Comparison of ENCODE assay signal across 2 cellular contexts in the genomic region with DNA sequence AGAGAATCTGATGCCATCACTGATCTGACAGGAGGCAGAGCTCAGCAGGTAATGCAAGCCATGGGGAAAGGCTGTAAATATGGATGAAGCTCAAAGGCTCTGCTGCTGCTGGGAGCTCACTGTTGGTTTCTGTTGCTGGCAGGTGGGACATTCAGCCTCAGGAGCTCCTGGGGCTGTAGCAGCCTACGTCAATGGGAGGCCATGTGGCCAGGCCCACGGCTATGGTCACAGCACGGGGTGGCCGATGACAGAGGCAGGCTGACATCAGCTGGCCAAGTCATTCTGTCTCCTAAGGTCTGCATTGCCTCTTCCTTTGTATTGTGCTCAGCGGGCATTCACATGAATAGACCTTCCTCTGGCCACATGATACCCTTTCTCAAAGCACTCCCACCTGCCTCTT.
TF ChIP-seq lines count a peak whose summit lies in the region.

No MANE protein-coding gene starts in this region.

TF ChIP-seq in GM23338, 12 proteins besides CTCF, POLR2A, EP300 and RAD21 (continues in another document):
- TF ChIP-seq EZH2phosphoT487 (IDR thresholded peaks at IDR 0.05; ENCODE audit: unreplicated experiment): no peak
- no peak for TF ChIP-seq NANOG (IDR thresholded peaks at IDR 0.05; ENCODE audit: borderline replicate concordance)
- TF ChIP-seq ZNF331 (CRISPR knock-in tag; IDR thresholded peaks at IDR 0.05; ENCODE audit: low read depth): no peak
- TF ChIP-seq POLR2AphosphoS5 (IDR thresholded peaks at IDR 0.05; ENCODE audit: low read depth): no peak
- TF ChIP-seq, protein P1, sequence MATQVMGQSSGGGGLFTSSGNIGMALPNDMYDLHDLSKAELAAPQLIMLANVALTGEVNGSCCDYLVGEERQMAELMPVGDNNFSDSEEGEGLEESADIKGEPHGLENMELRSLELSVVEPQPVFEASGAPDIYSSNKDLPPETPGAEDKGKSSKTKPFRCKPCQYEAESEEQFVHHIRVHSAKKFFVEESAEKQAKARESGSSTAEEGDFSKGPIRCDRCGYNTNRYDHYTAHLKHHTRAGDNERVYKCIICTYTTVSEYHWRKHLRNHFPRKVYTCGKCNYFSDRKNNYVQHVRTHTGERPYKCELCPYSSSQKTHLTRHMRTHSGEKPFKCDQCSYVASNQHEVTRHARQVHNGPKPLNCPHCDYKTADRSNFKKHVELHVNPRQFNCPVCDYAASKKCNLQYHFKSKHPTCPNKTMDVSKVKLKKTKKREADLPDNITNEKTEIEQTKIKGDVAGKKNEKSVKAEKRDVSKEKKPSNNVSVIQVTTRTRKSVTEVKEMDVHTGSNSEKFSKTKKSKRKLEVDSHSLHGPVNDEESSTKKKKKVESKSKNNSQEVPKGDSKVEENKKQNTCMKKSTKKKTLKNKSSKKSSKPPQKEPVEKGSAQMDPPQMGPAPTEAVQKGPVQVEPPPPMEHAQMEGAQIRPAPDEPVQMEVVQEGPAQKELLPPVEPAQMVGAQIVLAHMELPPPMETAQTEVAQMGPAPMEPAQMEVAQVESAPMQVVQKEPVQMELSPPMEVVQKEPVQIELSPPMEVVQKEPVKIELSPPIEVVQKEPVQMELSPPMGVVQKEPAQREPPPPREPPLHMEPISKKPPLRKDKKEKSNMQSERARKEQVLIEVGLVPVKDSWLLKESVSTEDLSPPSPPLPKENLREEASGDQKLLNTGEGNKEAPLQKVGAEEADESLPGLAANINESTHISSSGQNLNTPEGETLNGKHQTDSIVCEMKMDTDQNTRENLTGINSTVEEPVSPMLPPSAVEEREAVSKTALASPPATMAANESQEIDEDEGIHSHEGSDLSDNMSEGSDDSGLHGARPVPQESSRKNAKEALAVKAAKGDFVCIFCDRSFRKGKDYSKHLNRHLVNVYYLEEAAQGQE (IDR thresholded peaks at IDR 0.05; ENCODE audit: unreplicated experiment): no peak
- no peak for TF ChIP-seq STAT1 (IDR thresholded peaks at IDR 0.05; ENCODE audit: unreplicated experiment)
- TF ChIP-seq CREB1 (CRISPR knock-in tag; IDR thresholded peaks at IDR 0.05; ENCODE audit: low read depth): no peak
- TF ChIP-seq, protein P2, sequence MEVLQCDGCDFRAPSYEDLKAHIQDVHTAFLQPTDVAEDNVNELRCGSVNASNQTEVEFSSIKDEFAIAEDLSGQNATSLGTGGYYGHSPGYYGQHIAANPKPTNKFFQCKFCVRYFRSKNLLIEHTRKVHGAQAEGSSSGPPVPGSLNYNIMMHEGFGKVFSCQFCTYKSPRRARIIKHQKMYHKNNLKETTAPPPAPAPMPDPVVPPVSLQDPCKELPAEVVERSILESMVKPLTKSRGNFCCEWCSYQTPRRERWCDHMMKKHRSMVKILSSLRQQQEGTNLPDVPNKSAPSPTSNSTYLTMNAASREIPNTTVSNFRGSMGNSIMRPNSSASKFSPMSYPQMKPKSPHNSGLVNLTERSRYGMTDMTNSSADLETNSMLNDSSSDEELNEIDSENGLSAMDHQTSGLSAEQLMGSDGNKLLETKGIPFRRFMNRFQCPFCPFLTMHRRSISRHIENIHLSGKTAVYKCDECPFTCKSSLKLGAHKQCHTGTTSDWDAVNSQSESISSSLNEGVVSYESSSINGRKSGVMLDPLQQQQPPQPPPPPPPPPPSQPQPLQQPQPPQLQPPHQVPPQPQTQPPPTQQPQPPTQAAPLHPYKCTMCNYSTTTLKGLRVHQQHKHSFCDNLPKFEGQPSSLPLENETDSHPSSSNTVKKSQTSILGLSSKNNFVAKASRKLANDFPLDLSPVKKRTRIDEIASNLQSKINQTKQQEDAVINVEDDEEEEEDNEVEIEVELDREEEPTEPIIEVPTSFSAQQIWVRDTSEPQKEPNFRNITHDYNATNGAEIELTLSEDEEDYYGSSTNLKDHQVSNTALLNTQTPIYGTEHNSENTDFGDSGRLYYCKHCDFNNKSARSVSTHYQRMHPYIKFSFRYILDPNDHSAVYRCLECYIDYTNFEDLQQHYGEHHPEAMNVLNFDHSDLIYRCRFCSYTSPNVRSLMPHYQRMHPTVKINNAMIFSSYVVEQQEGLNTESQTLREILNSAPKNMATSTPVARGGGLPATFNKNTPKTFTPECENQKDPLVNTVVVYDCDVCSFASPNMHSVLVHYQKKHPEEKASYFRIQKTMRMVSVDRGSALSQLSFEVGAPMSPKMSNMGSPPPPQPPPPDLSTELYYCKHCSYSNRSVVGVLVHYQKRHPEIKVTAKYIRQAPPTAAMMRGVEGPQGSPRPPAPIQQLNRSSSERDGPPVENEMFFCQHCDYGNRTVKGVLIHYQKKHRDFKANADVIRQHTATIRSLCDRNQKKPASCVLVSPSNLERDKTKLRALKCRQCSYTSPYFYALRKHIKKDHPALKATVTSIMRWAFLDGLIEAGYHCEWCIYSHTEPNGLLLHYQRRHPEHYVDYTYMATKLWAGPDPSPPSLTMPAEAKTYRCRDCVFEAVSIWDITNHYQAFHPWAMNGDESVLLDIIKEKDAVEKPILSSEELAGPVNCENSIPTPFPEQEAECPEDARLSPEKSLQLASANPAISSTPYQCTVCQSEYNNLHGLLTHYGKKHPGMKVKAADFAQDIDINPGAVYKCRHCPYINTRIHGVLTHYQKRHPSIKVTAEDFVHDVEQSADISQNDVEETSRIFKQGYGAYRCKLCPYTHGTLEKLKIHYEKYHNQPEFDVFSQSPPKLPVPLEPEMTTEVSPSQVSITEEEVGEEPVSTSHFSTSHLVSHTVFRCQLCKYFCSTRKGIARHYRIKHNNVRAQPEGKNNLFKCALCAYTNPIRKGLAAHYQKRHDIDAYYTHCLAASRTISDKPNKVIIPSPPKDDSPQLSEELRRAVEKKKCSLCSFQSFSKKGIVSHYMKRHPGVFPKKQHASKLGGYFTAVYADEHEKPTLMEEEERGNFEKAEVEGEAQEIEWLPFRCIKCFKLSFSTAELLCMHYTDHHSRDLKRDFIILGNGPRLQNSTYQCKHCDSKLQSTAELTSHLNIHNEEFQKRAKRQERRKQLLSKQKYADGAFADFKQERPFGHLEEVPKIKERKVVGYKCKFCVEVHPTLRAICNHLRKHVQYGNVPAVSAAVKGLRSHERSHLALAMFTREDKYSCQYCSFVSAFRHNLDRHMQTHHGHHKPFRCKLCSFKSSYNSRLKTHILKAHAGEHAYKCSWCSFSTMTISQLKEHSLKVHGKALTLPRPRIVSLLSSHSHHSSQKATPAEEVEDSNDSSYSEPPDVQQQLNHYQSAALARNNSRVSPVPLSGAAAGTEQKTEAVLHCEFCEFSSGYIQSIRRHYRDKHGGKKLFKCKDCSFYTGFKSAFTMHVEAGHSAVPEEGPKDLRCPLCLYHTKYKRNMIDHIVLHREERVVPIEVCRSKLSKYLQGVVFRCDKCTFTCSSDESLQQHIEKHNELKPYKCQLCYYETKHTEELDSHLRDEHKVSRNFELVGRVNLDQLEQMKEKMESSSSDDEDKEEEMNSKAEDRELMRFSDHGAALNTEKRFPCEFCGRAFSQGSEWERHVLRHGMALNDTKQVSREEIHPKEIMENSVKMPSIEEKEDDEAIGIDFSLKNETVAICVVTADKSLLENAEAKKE (CRISPR knock-in tag; IDR thresholded peaks at IDR 0.05): no peak
- no peak for TF ChIP-seq ZNF114 (CRISPR knock-in tag; IDR thresholded peaks at IDR 0.05)
- no peak for TF ChIP-seq JUNB (IDR thresholded peaks at IDR 0.05; ENCODE audit: unreplicated experiment)
- no peak for TF ChIP-seq EZH2 (IDR thresholded peaks at IDR 0.05; ENCODE audit: low read depth, unreplicated experiment)

TF ChIP-seq in SK-N-SH, 30 proteins besides CTCF, POLR2A, EP300 and RAD21:
- TF ChIP-seq TCF12 (IDR thresholded peaks at IDR 0.05) (no peak), MEF2A (IDR thresholded peaks at IDR 0.05; ENCODE audit: borderline replicate concordance, low read depth) (no peak), NFIC (IDR thresholded peaks at IDR 0.05; ENCODE audit: borderline replicate concordance) (no peak), NRF1 (IDR thresholded peaks at IDR 0.05; ENCODE audit: low read depth, low read length) (no peak), RXRA (IDR thresholded peaks at IDR 0.05; ENCODE audit: borderline replicate concordance, low read depth) (no peak), GATA2 (CRISPR knock-in tag; IDR thresholded peaks at IDR 0.05) (no peak), FOSL2 (IDR thresholded peaks at IDR 0.05; ENCODE audit: borderline replicate concordance, low read depth) (no peak), MXI1 (IDR thresholded peaks at IDR 0.05; ENCODE audit: low read depth, low read length) (no peak), FOXM1 (IDR thresholded peaks at IDR 0.05; ENCODE audit: low read depth) (no peak), GABPA (IDR thresholded peaks at IDR 0.05; ENCODE audit: low read depth) (no peak), JUND (IDR thresholded peaks at IDR 0.05) (no peak), RFX5 (IDR thresholded peaks at IDR 0.05; ENCODE audit: low read length) (no peak), TAF1 (IDR thresholded peaks at IDR 0.05; ENCODE audit: borderline replicate concordance, low read depth, low read length) (no peak), TEAD4 (IDR thresholded peaks at IDR 0.05; ENCODE audit: borderline replicate concordance, insufficient read depth) (no peak)
- TF ChIP-seq, protein P1 (IDR thresholded peaks at IDR 0.05; ENCODE audit: low read depth, low read length): no peak
- TF ChIP-seq, protein P3, sequence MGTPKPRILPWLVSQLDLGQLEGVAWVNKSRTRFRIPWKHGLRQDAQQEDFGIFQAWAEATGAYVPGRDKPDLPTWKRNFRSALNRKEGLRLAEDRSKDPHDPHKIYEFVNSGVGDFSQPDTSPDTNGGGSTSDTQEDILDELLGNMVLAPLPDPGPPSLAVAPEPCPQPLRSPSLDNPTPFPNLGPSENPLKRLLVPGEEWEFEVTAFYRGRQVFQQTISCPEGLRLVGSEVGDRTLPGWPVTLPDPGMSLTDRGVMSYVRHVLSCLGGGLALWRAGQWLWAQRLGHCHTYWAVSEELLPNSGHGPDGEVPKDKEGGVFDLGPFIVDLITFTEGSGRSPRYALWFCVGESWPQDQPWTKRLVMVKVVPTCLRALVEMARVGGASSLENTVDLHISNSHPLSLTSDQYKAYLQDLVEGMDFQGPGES (IDR thresholded peaks at IDR 0.05; ENCODE audit: low read depth, low read length): no peak
- TF ChIP-seq, protein P4, sequence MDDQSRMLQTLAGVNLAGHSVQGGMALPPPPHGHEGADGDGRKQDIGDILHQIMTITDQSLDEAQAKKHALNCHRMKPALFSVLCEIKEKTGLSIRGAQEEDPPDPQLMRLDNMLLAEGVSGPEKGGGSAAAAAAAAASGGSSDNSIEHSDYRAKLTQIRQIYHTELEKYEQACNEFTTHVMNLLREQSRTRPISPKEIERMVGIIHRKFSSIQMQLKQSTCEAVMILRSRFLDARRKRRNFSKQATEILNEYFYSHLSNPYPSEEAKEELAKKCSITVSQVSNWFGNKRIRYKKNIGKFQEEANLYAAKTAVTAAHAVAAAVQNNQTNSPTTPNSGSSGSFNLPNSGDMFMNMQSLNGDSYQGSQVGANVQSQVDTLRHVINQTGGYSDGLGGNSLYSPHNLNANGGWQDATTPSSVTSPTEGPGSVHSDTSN (IDR thresholded peaks at IDR 0.05): no peak
- TF ChIP-seq, protein P5, sequence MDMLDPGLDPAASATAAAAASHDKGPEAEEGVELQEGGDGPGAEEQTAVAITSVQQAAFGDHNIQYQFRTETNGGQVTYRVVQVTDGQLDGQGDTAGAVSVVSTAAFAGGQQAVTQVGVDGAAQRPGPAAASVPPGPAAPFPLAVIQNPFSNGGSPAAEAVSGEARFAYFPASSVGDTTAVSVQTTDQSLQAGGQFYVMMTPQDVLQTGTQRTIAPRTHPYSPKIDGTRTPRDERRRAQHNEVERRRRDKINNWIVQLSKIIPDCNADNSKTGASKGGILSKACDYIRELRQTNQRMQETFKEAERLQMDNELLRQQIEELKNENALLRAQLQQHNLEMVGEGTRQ (IDR thresholded peaks at IDR 0.05; ENCODE audit: borderline replicate concordance, low read depth, low read length): no peak
- TF ChIP-seq, protein P6, sequence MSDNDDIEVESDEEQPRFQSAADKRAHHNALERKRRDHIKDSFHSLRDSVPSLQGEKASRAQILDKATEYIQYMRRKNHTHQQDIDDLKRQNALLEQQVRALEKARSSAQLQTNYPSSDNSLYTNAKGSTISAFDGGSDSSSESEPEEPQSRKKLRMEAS (IDR thresholded peaks at IDR 0.05; ENCODE audit: low read depth): no peak
